ENCODE assay signal across 8 cellular contexts in the genomic region with DNA sequence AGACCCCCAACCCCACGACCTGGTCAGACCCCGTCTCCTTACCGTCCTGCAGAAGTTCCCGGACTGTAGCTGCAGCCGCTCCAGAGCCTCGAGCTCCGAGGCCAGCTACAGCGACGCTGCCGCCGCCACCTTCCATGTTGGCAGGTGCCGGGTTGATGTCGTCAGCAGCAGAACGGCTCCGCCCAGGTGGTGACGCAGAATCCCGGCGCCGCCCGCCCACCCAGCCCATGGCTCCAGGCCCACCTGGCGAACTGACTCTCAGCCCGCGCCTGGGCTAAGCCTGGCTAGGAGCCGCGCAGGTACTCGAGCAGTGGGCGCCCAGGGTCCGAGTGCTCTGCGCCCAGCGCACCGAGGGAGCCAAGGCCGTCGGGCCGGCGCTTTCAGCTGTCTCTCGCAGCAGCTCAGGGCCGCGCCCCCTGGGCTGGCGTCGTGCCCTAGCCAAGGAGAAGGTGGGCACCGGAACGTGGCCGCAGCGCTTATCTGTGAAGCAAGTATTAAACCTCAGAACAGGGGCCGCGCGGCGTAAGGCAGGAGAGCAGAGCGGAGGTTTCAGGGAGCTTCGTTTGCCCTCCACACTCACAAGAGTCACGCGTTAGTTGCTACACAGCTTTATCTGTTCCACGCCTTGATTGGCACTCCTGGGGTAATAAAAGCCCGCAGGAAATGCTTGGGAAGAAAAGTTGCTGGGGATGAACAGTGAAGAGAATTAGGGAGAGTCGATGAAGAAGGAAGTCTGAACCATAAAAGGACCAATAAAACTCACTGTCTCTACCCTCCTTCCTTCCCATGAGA. TPM values are rescaled to one million over a fixed set of nuclear protein-coding genes. Genes with fewer than 3 reads are reported as not detected.
A peak's percentile ranks its signal among the peaks of the same experiment; 100 is the strongest.
DNase-seq lines count a peak whose midpoint lies in the region; ATAC-seq and TF ChIP-seq lines count a peak whose summit lies in the region.

A gene (minus strand): TSS at position 160 of the 792 bp plus-strand sequence. CDS start 24 bp downstream, at position 136.
A gene with protein sequence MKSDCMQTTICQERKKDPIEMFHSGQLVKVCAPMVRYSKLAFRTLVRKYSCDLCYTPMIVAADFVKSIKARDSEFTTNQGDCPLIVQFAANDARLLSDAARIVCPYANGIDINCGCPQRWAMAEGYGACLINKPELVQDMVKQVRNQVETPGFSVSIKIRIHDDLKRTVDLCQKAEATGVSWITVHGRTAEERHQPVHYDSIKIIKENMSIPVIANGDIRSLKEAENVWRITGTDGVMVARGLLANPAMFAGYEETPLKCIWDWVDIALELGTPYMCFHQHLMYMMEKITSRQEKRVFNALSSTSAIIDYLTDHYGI (plus strand): TSS at position 211 of the 792 bp plus-strand sequence. CDS start 3,100 bp downstream, outside the sequence.

- peak within 1 kb of the TSS; percentile 88 to 97 (median 91) for H3K4me3 Mint-ChIP-seq in naive B cell
- H3K4me3 Mint-ChIP-seq in stimulated activated memory B cell treated with anti-CD40 and anti-IgM and Interleukin-4, amounts not matched to agents 10 μg/mL and 1 μg/mL and 100 μg/mL, for 72 hours, result peak within 1 kb of the TSS; percentile 96

- H3K4me3 ChIP-seq in Panc1 (ENCODE audit: low read depth in 2 of 2, low read length in 2 of 2), result peak within 1 kb of the TSS; percentile 87 to 97
- H3K4me3 ChIP-seq in esophagus squamous epithelium, result peak within 1 kb of the TSS; percentile 80 to 98 (median 88)

- TF ChIP-seq CTCF in Panc1 (IDR thresholded peaks at IDR 0.05) (no peak), esophagus squamous epithelium (IDR thresholded peaks at IDR 0.05) (no peak)

- 0 to 1% methylated on average over 11 of the region's 55 CpGs for WGBS in esophagus squamous epithelium, 2 donors

- CTCF ChIA-PET in Panc1 (lab: Charles Lee), result interaction anchor here (1.1 kb wide), 1 partner anchor 101 kb away, joined by 3 read pairs; no protein-coding TSS in a partner anchor

- H3K4me1 Mint-ChIP-seq in naive B cell, result peaks cover 37 to 60% (median 44%) of the 10 kb centered on the region in 3 donors
- peaks cover 62% of the 10 kb centered on the region for H3K4me1 Mint-ChIP-seq in stimulated activated memory B cell treated with anti-CD40 and anti-IgM and Interleukin-4, amounts not matched to agents 10 μg/mL and 1 μg/mL and 100 μg/mL, for 72 hours

- H3K27ac Mint-ChIP-seq in naive B cell, result peak within 1 kb of the TSS; percentile 93 to 99 (median 96)
- peak within 1 kb of the TSS; percentile 88 for H3K27ac Mint-ChIP-seq in stimulated activated memory B cell treated with anti-CD40 and anti-IgM and Interleukin-4, amounts not matched to agents 10 μg/mL and 1 μg/mL and 100 μg/mL, for 72 hours

- H3K27ac ChIP-seq in Panc1 (ENCODE audit: low read length) (peak within 1 kb of the TSS; percentile 90), esophagus squamous epithelium (peak within 1 kb of the TSS; percentile 94 to 98 (median 96))

- H3K27me3 ChIP-seq in Panc1 (ENCODE audit: control insufficient read depth, insufficient read depth, low read length), result no peaks in the 10 kb centered on the region
- no peaks in the 10 kb centered on the region for H3K27me3 ChIP-seq in esophagus squamous epithelium

- H3K9me3 Mint-ChIP-seq in naive B cell, result no peaks in the 10 kb centered on the region
- H3K9me3 Mint-ChIP-seq in stimulated activated memory B cell treated with anti-CD40 and anti-IgM and Interleukin-4, amounts not matched to agents 10 μg/mL and 1 μg/mL and 100 μg/mL, for 72 hours, result no peaks in the 10 kb centered on the region

- H3K4me1 ChIP-seq in Panc1 (ENCODE audit: control insufficient read depth, insufficient read depth, low read length) (peaks cover 30% of the 10 kb centered on the region), esophagus squamous epithelium (peaks cover 5 to 58% (median 29%) of the 10 kb centered on the region in 3 donors)

- peak; percentile 97 for ATAC-seq in GM21528 (IDR thresholded peaks at IDR 0.05; ENCODE audit: low FRiP score, unreplicated experiment)
- peak; percentile 94 for ATAC-seq in Panc1
- ATAC-seq in naive B cell (ENCODE audit: low read depth in 2 of 2), result peak; percentile 81 to 93
- peak; percentile 95 for ATAC-seq in stimulated activated memory B cell treated with anti-CD40 and anti-IgM and Interleukin-4, amounts not matched to agents 10 μg/mL and 1 μg/mL and 100 μg/mL, for 72 hours

- no TSS peak for BruUV-seq in Panc1 (replicated peaks; lab: Mats Ljungman, UMichigan)

- intact Hi-C loops in Panc1 (cut with micrococcal nuclease; ENCODE audit: unreplicated experiment) (no loop called here), esophagus squamous epithelium (cut with DNase I) (no loop called here)

- in situ Hi-C loops in Panc1 (cut with HindIII; ENCODE audit: low pct_unique_long_range_greater_than_20kb, low sequenced_read_pairs), result no loop called here

- peak in 3 of 4 donors; percentile 33 to 78 (median 46) for TF ChIP-seq POLR2A in esophagus squamous epithelium (IDR thresholded peaks at IDR 0.05)

- no peaks in the 10 kb centered on the region; the same call in none of the 2 replicates for H3K36me3 ChIP-seq in Panc1 (ENCODE audit: control insufficient read depth, insufficient read depth, low read length)
- H3K36me3 ChIP-seq in esophagus squamous epithelium, result peaks cover 0 to 3% (median 0%) of the 10 kb centered on the region in 3 donors

- H3K27me3 Mint-ChIP-seq in naive B cell, result no peaks in the 10 kb centered on the region
- no peaks in the 10 kb centered on the region for H3K27me3 Mint-ChIP-seq in stimulated activated memory B cell treated with anti-CD40 and anti-IgM and Interleukin-4, amounts not matched to agents 10 μg/mL and 1 μg/mL and 100 μg/mL, for 72 hours

- H3K36me3 Mint-ChIP-seq in naive B cell, result peaks cover 0 to 11% of the 10 kb centered on the region in 2 donors
- H3K36me3 Mint-ChIP-seq in stimulated activated memory B cell treated with anti-CD40 and anti-IgM and Interleukin-4, amounts not matched to agents 10 μg/mL and 1 μg/mL and 100 μg/mL, for 72 hours, result peaks cover 11% of the 10 kb centered on the region

- POLR2A ChIA-PET in Panc1 (lab: Charles Lee), result no interaction called here

- H3K9me3 ChIP-seq in Panc1 (ENCODE audit: control insufficient read depth, insufficient read depth, low read depth, low read length), result no peaks in the 10 kb centered on the region
- H3K9me3 ChIP-seq in esophagus squamous epithelium, result no peaks in the 10 kb centered on the region

- peak; percentile 95 for DNase-seq in DMS53 (lab: John Stamatoyannopoulos, UW)
- peak; percentile 65 for DNase-seq in HuH-7.5 (ENCODE audit: low spot score)
- no peak for DNase-seq in Panc1 (ENCODE audit: low read depth, low spot score)
- DNase-seq in activated T-helper 1 cell treated with Interleukin-2 at 50 U/mL for 16 hours (ENCODE audit: low read depth), result peak; percentile 71
- DNase-seq in esophagus squamous epithelium (lab: John Stamatoyannopoulos, UW), result peak; percentile 6
- peak; percentile 83 for DNase-seq in naive B cell

RNA-seq across cellular contexts. Expression of the first gene that starts in this region (rescaled TPM):
- 29.1 TPM for total RNA-seq in Panc1 (2021; ENCODE audit: unreplicated experiment)
- polyA plus RNA-seq in Panc1 (2012; ENCODE audit: insufficient read length), result 10.5 TPM
- total RNA-seq in esophagus squamous epithelium, result 10 to 100 TPM; 24.4 to 30.0 (median 27.2) TPM
- polyA plus RNA-seq in naive B cell (ENCODE audit: low read depth in 6 of 6), result 10 to 100 TPM; 19.3 to 38.9 (median 23.4) TPM

RNA-seq across cellular contexts. Expression of the second gene that starts in this region (rescaled TPM):
- 9.1 TPM for total RNA-seq in Panc1 (2021; ENCODE audit: unreplicated experiment)
- polyA plus RNA-seq in Panc1 (2012; ENCODE audit: insufficient read length), result 3.7 TPM
- 1 to 10 TPM; 2.7 to 8.0 (median 7.2) TPM for total RNA-seq in esophagus squamous epithelium
- polyA plus RNA-seq in naive B cell (ENCODE audit: low read depth in 6 of 6), result 10 to 100 TPM in 1 of 6 donors, 1 to 10 TPM in 4, under 1 TPM in 1; 0.91 to 10.0 (median 7.6) TPM
